Comparison of ENCODE assay signal across 27 cellular contexts in genomic region chr4:182843813-182844325, GRCh38.
DNase-seq lines count a peak whose midpoint lies in the region; ATAC-seq, FAIRE-seq and TF ChIP-seq lines count a peak whose summit lies in the region.
"Had no signal": no experiment of that assay in that cellular context is flagged by ENCODE, and none has a peak within 500 bp of the region (broad histone marks: within the 10 kb centered on the region; RNA-seq: fewer than 3 reads in every experiment).

No MANE protein-coding gene starts in this region.

- H3K9me3 Mint-ChIP-seq in neural crest cell (no peaks in the 10 kb centered on the region), glutamatergic neuron (ENCODE audit: unreplicated experiment) (no peaks in the 10 kb centered on the region)
- H3K9me3 Mint-ChIP-seq in activated CD4-positive, alpha-beta T cell treated with anti-CD3 and anti-CD28 coated beads, Interleukin-2, amount 10 ng/mL, durations not matched to agents 24 days and 14 days = no peaks in the 10 kb centered on the region
- H3K9me3 Mint-ChIP-seq: activated T-helper 17 cell treated with anti-CD3 and anti-CD28 coated beads, Interleukin-2, amount 50 U/mL, for 72 hours had no signal

- peak overlapping the region; percentile 86 for H3K27ac Mint-ChIP-seq in neural crest cell (ENCODE audit: unreplicated experiment)
- no peak overlapping the region for H3K27ac Mint-ChIP-seq in glutamatergic neuron (ENCODE audit: unreplicated experiment)
- no peak overlapping the region for H3K27ac Mint-ChIP-seq in activated CD4-positive, alpha-beta T cell treated with anti-CD3 and anti-CD28 coated beads, Interleukin-2, amount 10 ng/mL, durations not matched to agents 24 days and 14 days
- H3K27ac Mint-ChIP-seq: activated CD4-positive, alpha-beta T cell treated with anti-CD3 and anti-CD28 coated beads for 36 hours; activated CD8-positive, alpha-beta T cell treated with anti-CD3 and anti-CD28 coated beads, Interleukin-2, amount 10 ng/mL, durations not matched to agents 7 days and 5 days; activated T-helper 17 cell treated with anti-CD3 and anti-CD28 coated beads, Interleukin-2, amount 50 U/mL, for 72 hours; brain; CD4-positive, CD25-positive, alpha-beta regulatory T cell had no signal

- no peaks in the 10 kb centered on the region for H3K27me3 ChIP-seq in bronchial epithelial cell (ENCODE audit: control insufficient read depth, insufficient read depth, low read length)
- H3K27me3 ChIP-seq: left lung, pancreas, suprapubic skin, upper lobe of left lung had no signal

- no peak overlapping the region for H3K4me3 Mint-ChIP-seq in neural crest cell
- H3K4me3 Mint-ChIP-seq in glutamatergic neuron (ENCODE audit: unreplicated experiment) = no peak overlapping the region
- H3K4me3 Mint-ChIP-seq in activated CD4-positive, alpha-beta T cell treated with anti-CD3 and anti-CD28 coated beads, Interleukin-2, amount 10 ng/mL, durations not matched to agents 24 days and 14 days = no peak overlapping the region
- H3K4me3 Mint-ChIP-seq: activated CD4-positive, alpha-beta T cell treated with anti-CD3 and anti-CD28 coated beads for 36 hours; activated CD8-positive, alpha-beta T cell treated with anti-CD3 and anti-CD28 coated beads, Interleukin-2, amount 10 ng/mL, durations not matched to agents 7 days and 5 days; activated T-helper 17 cell treated with anti-CD3 and anti-CD28 coated beads, Interleukin-2, amount 50 U/mL, for 72 hours; brain; CD4-positive, CD25-positive, alpha-beta regulatory T cell had no signal

- no peak for ATAC-seq in HG02610 (IDR thresholded peaks at IDR 0.05; ENCODE audit: unreplicated experiment)
- ATAC-seq: activated CD4-positive, alpha-beta T cell treated with anti-CD3 and anti-CD28 coated beads for 36 hours; activated CD8-positive, alpha-beta T cell treated with anti-CD3 and anti-CD28 coated beads, Interleukin-2, amount 10 ng/mL, durations not matched to agents 7 days and 5 days; activated T-helper 17 cell treated with anti-CD3 and anti-CD28 coated beads, Interleukin-2, amount 50 U/mL, for 72 hours; left lung; pancreas had no signal

- H3K36me3 ChIP-seq in bronchial epithelial cell (ENCODE audit: control insufficient read depth, insufficient read depth, low read length) = no peaks in the 10 kb centered on the region
- H3K36me3 ChIP-seq: left lung, pancreas, suprapubic skin, upper lobe of left lung had no signal

- intact Hi-C loops in activated CD4-positive, alpha-beta T cell treated with anti-CD3 and anti-CD28 coated beads, Interleukin-2, amount 10 ng/mL, durations not matched to agents 24 days and 14 days (cut with micrococcal nuclease) = no loop called here

- H3K4me1 Mint-ChIP-seq in neural crest cell (peaks cover 15% of the 10 kb centered on the region), glutamatergic neuron (ENCODE audit: low read depth, unreplicated experiment) (peaks cover 5% of the 10 kb centered on the region)
- no peaks in the 10 kb centered on the region for H3K4me1 Mint-ChIP-seq in activated CD4-positive, alpha-beta T cell treated with anti-CD3 and anti-CD28 coated beads, Interleukin-2, amount 10 ng/mL, durations not matched to agents 24 days and 14 days
- H3K4me1 Mint-ChIP-seq: activated CD4-positive, alpha-beta T cell treated with anti-CD3 and anti-CD28 coated beads for 36 hours; activated T-helper 17 cell treated with anti-CD3 and anti-CD28 coated beads, Interleukin-2, amount 50 U/mL, for 72 hours; CD4-positive, CD25-positive, alpha-beta regulatory T cell had no signal

- TF ChIP-seq CTCF in bronchial epithelial cell (IDR thresholded peaks at IDR 0.05; ENCODE audit: insufficient read depth, low read length, severe bottlenecking) = no peak
- TF ChIP-seq CTCF in neural crest cell (conservative IDR thresholded peaks at IDR 0.05) = no peak
- no peak for TF ChIP-seq CTCF in glutamatergic neuron (IDR thresholded peaks at IDR 0.05; ENCODE audit: partially characterized antibody, unreplicated experiment)

- H3K4me3 ChIP-seq in bronchial epithelial cell (ENCODE audit: low read depth, low read length) = no peak overlapping the region
- H3K4me3 ChIP-seq: left lung, pancreas, SK-N-MC, suprapubic skin, upper lobe of left lung had no signal

- H3K36me3 Mint-ChIP-seq in neural crest cell (ENCODE audit: low read depth) (no peaks in the 10 kb centered on the region), glutamatergic neuron (ENCODE audit: unreplicated experiment) (no peaks in the 10 kb centered on the region)
- H3K36me3 Mint-ChIP-seq in activated CD4-positive, alpha-beta T cell treated with anti-CD3 and anti-CD28 coated beads, Interleukin-2, amount 10 ng/mL, durations not matched to agents 24 days and 14 days (ENCODE audit: low read depth) = no peaks in the 10 kb centered on the region
- H3K36me3 Mint-ChIP-seq: brain; CD4-positive, CD25-positive, alpha-beta regulatory T cell had no signal

- DNase-seq in NCI-H2081 (lab: John Stamatoyannopoulos, UW) = peak; percentile 25 to 51
- DNase-seq in NCI-H2081 treated with DMSO at 0.1 percent for 48 hours (lab: John Stamatoyannopoulos, UW) = no peak
- DNase-seq in NCI-H1105 (lab: John Stamatoyannopoulos, UW) = peak; percentile 1
- DNase-seq in bronchial epithelial cell (ENCODE audit: low read depth) = peak; percentile 55
- no peak for DNase-seq in neural crest cell (ENCODE audit: low read depth, low spot score)
- DNase-seq in glutamatergic neuron = no peak
- no peak for DNase-seq in activated CD4-positive, alpha-beta T cell treated with anti-CD3 and anti-CD28 coated beads, Interleukin-2, amount 10 ng/mL, durations not matched to agents 24 days and 14 days
- DNase-seq: activated CD4-positive, alpha-beta T cell treated with anti-CD3 and anti-CD28 coated beads for 36 hours; activated CD8-positive, alpha-beta T cell treated with anti-CD3 and anti-CD28 coated beads, Interleukin-2, amount 10 ng/mL, durations not matched to agents 7 days and 5 days; activated naive CD4-positive, alpha-beta T cell treated with anti-CD3 and anti-CD28 coated beads, Interleukin-2, amount 50 U/mL, for 16 hours; CD4-positive, CD25-positive, alpha-beta regulatory T cell; EL; left lung; mesenchymal stem cell; NCI-H187 treated with DMSO at 0.1 percent for 48 hours; NCI-H526 treated with DMSO at 0.1 percent for 48 hours; pancreas; RPMI8226; stimulated activated naive CD4-positive, alpha-beta T cell; upper lobe of left lung had no signal

- no peaks in the 10 kb centered on the region for H3K27me3 Mint-ChIP-seq in neural crest cell (ENCODE audit: low read depth)
- H3K27me3 Mint-ChIP-seq in glutamatergic neuron (ENCODE audit: unreplicated experiment) = peaks cover 11% of the 10 kb centered on the region
- no peaks in the 10 kb centered on the region for H3K27me3 Mint-ChIP-seq in activated CD4-positive, alpha-beta T cell treated with anti-CD3 and anti-CD28 coated beads, Interleukin-2, amount 10 ng/mL, durations not matched to agents 24 days and 14 days
- H3K27me3 Mint-ChIP-seq: brain had no signal

- FAIRE-seq in bronchial epithelial cell (lab: Jason Lieb, UNC) = no peak
- FAIRE-seq: GM18507, H1, pancreas had no signal

Comparison
In these comparisons a context has a peak if more than half of its experiments do, and no peak if none do; other contexts are left out.
1. DNase-seq: peak in NCI-H2081 (2 of 2), NCI-H1105 (single experiment) and bronchial epithelial cell (single experiment); none in NCI-H2081 treated with DMSO at 0.1 percent for 48 hours (single experiment), neural crest cell (single experiment), glutamatergic neuron (single experiment) and activated CD4-positive, alpha-beta T cell treated with anti-CD3 and anti-CD28 coated beads, Interleukin-2, amount 10 ng/mL, durations not matched to agents 24 days and 14 days (single experiment).